Comparison of ENCODE assay signal across 21 cellular contexts in the genomic region with DNA sequence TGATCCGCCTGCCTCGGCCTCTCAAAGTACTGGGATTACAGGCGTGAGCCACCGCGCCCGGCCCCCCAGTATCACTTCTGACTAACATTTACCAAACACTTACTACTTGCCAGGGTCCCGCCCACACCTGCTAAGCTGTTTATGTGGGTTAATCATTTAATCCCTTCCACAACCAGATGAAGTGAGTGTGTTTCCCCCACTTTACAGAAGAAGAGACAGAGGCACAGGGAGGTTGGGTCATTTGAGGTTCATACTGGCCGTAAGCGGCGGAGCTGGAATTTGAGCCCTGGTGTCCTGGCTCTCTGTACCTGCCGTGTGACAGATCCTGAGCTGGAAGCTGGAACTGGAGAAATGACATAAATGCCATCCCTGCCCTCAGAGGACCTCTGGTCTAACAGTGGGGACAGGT. TPM values are rescaled to one million over a fixed set of nuclear protein-coding genes. Genes with fewer than 3 reads are reported as not detected.
"Had no signal": no experiment of that assay in that cellular context is flagged by ENCODE, and none has a peak within 500 bp of the region (broad histone marks: within the 10 kb centered on the region; RNA-seq: fewer than 3 reads in every experiment).

No MANE protein-coding gene starts in this region.

- H3K36me3 Mint-ChIP-seq: activated CD4-positive, alpha-beta memory T cell treated with anti-CD3 and anti-CD28 coated beads for 36 hours; activated naive CD8-positive, alpha-beta T cell treated with anti-CD3 and anti-CD28 coated beads for 36 hours; stimulated activated naive B cell treated with anti-CD40 and anti-IgM and Interleukin-4, amounts not matched to agents 10 μg/mL and 1 μg/mL and 100 μg/mL, for 72 hours had no signal

- DNase-seq: activated B cell treated with CpG ODN at 0.5 μM for 24 hours; activated CD4-positive, alpha-beta memory T cell treated with anti-CD3 and anti-CD28 coated beads for 36 hours; activated CD4-positive, alpha-beta T cell treated with anti-CD3 and anti-CD28 coated beads for 4 hours; activated naive CD8-positive, alpha-beta T cell treated with anti-CD3 and anti-CD28 coated beads for 36 hours; activated T-cell treated with anti-CD3 and anti-CD28 coated beads for 4 hours; amniotic stem cell; dermis blood vessel endothelial cell; effector memory CD8-positive, alpha-beta T cell; foreskin keratinocyte; kidney; mesendoderm; naive thymus-derived CD8-positive, alpha-beta T cell; stimulated activated naive B cell treated with anti-CD40 and anti-IgM and Interleukin-4, amounts not matched to agents 10 μg/mL and 1 μg/mL and 100 μg/mL, for 72 hours; upper lobe of right lung had no signal

- H3K27ac Mint-ChIP-seq: activated B cell treated with CpG ODN at 0.5 μM for 24 hours; activated CD4-positive, alpha-beta memory T cell treated with anti-CD3 and anti-CD28 coated beads for 36 hours; activated naive CD8-positive, alpha-beta T cell treated with anti-CD3 and anti-CD28 coated beads for 36 hours; effector memory CD8-positive, alpha-beta T cell; stimulated activated naive B cell treated with anti-CD40 and anti-IgM and Interleukin-4, amounts not matched to agents 10 μg/mL and 1 μg/mL and 100 μg/mL, for 72 hours; T-helper 2 cell treated with Interferon-gamma antibody and Interleukin-4, amounts not matched to agents 5 μg/mL and 100 μg/mL, for 36 hours had no signal

- ATAC-seq: effector memory CD8-positive, alpha-beta T cell; foreskin keratinocyte; naive thymus-derived CD8-positive, alpha-beta T cell; stimulated activated naive B cell treated with anti-CD40 and anti-IgM and Interleukin-4, amounts not matched to agents 10 μg/mL and 1 μg/mL and 100 μg/mL, for 72 hours; upper lobe of right lung had no signal

- H3K4me3 Mint-ChIP-seq: activated B cell treated with CpG ODN at 0.5 μM for 24 hours; activated CD4-positive, alpha-beta memory T cell treated with anti-CD3 and anti-CD28 coated beads for 36 hours; activated naive CD8-positive, alpha-beta T cell treated with anti-CD3 and anti-CD28 coated beads for 36 hours; effector memory CD8-positive, alpha-beta T cell; naive thymus-derived CD8-positive, alpha-beta T cell; stimulated activated naive B cell treated with anti-CD40 and anti-IgM and Interleukin-4, amounts not matched to agents 10 μg/mL and 1 μg/mL and 100 μg/mL, for 72 hours; T-helper 2 cell treated with Interferon-gamma antibody and Interleukin-4, amounts not matched to agents 5 μg/mL and 100 μg/mL, for 36 hours had no signal

- H3K4me3 ChIP-seq: cardiac muscle cell, thoracic aorta, upper lobe of right lung had no signal

- H3K9ac ChIP-seq: parathyroid adenoma had no signal

- H3K4me1 ChIP-seq: foreskin keratinocyte, parathyroid adenoma had no signal

- H3K27ac ChIP-seq: cardiac muscle cell, foreskin keratinocyte, neutrophil, parathyroid adenoma, thoracic aorta, upper lobe of right lung had no signal

- H3K36me3 ChIP-seq: cardiac muscle cell, neutrophil, thoracic aorta, upper lobe of right lung had no signal

- FAIRE-seq: kidney had no signal

- H3K9me3 Mint-ChIP-seq: activated B cell treated with CpG ODN at 0.5 μM for 24 hours; activated CD4-positive, alpha-beta memory T cell treated with anti-CD3 and anti-CD28 coated beads for 36 hours; activated naive CD8-positive, alpha-beta T cell treated with anti-CD3 and anti-CD28 coated beads for 36 hours; effector memory CD8-positive, alpha-beta T cell; naive thymus-derived CD8-positive, alpha-beta T cell; T-helper 2 cell treated with Interferon-gamma antibody and Interleukin-4, amounts not matched to agents 5 μg/mL and 100 μg/mL, for 36 hours had no signal

- H3K9me3 ChIP-seq: neutrophil, thoracic aorta, upper lobe of right lung had no signal

RNA-seq across cellular contexts. Expression of a gene that starts 28.2 kb away (rescaled TPM):
- total RNA-seq: activated B cell treated with CpG ODN at 0.5 μM for 24 hours; activated CD4-positive, alpha-beta memory T cell treated with anti-CD3 and anti-CD28 coated beads for 36 hours; activated naive CD8-positive, alpha-beta T cell treated with anti-CD3 and anti-CD28 coated beads for 36 hours; dermis blood vessel endothelial cell; epithelial cell of proximal tubule; fibroblast of lung; naive thymus-derived CD8-positive, alpha-beta T cell had no signal
- polyA plus RNA-seq: fibroblast of lung; naive thymus-derived CD8-positive, alpha-beta T cell had no signal
